1 cellular context compared by ENCODE assay signal in genomic region chr10:103474077-103474476, GRCh38.
A peak's percentile ranks its signal among the peaks of the same experiment; 100 is the strongest.
TF ChIP-seq lines count a peak whose summit lies in the region.

No MANE protein-coding gene starts in this region.

TF ChIP-seq in K562, 482 proteins besides CTCF, POLR2A, EP300 and RAD21:
- TF ChIP-seq RNF2 (IDR thresholded peaks at IDR 0.05) (no peak), FOXJ2 (tag; IDR thresholded peaks at IDR 0.05) (no peak), EHMT2 (IDR thresholded peaks at IDR 0.05) (0 out of 2 replicates have a peak, but pooled peaks have one; percentile 10), CLOCK (CRISPR knock-in tag; IDR thresholded peaks at IDR 0.05; ENCODE audit: borderline replicate concordance) (no peak)
- TF ChIP-seq, protein P1, sequence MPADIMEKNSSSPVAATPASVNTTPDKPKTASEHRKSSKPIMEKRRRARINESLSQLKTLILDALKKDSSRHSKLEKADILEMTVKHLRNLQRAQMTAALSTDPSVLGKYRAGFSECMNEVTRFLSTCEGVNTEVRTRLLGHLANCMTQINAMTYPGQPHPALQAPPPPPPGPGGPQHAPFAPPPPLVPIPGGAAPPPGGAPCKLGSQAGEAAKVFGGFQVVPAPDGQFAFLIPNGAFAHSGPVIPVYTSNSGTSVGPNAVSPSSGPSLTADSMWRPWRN (IDR thresholded peaks at IDR 0.05; ENCODE audit: low read depth) = no peak
- TF ChIP-seq, protein P2, sequence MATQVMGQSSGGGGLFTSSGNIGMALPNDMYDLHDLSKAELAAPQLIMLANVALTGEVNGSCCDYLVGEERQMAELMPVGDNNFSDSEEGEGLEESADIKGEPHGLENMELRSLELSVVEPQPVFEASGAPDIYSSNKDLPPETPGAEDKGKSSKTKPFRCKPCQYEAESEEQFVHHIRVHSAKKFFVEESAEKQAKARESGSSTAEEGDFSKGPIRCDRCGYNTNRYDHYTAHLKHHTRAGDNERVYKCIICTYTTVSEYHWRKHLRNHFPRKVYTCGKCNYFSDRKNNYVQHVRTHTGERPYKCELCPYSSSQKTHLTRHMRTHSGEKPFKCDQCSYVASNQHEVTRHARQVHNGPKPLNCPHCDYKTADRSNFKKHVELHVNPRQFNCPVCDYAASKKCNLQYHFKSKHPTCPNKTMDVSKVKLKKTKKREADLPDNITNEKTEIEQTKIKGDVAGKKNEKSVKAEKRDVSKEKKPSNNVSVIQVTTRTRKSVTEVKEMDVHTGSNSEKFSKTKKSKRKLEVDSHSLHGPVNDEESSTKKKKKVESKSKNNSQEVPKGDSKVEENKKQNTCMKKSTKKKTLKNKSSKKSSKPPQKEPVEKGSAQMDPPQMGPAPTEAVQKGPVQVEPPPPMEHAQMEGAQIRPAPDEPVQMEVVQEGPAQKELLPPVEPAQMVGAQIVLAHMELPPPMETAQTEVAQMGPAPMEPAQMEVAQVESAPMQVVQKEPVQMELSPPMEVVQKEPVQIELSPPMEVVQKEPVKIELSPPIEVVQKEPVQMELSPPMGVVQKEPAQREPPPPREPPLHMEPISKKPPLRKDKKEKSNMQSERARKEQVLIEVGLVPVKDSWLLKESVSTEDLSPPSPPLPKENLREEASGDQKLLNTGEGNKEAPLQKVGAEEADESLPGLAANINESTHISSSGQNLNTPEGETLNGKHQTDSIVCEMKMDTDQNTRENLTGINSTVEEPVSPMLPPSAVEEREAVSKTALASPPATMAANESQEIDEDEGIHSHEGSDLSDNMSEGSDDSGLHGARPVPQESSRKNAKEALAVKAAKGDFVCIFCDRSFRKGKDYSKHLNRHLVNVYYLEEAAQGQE (CRISPR knock-in tag; IDR thresholded peaks at IDR 0.05; ENCODE audit: low read depth) = no peak
- TF ChIP-seq, protein P3, sequence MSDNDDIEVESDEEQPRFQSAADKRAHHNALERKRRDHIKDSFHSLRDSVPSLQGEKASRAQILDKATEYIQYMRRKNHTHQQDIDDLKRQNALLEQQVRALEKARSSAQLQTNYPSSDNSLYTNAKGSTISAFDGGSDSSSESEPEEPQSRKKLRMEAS (CRISPR knock-in tag; IDR thresholded peaks at IDR 0.05) = no peak
